9 cellular contexts compared by ENCODE assay signal in genomic region chr1:39194398-39195051, GRCh38. TPM values are rescaled to one million over a fixed set of nuclear protein-coding genes. Genes with fewer than 3 reads are reported as not detected.
DNase-seq lines count a peak whose midpoint lies in the region; ATAC-seq, FAIRE-seq and TF ChIP-seq lines count a peak whose summit lies in the region.
"Had no signal": no experiment of that assay in that cellular context is flagged by ENCODE, and none has a peak within 500 bp of the region (broad histone marks: within the 10 kb centered on the region; RNA-seq: fewer than 3 reads in every experiment).

No MANE protein-coding gene starts in this region.

- DNase-seq in stimulated activated naive CD8-positive, alpha-beta T cell treated with anti-CD3 and anti-CD28 coated beads, Interleukin-15, Interleukin-2, amounts not matched to agents 100 U/mL and 50 U/mL, for 24 hours: no peak
- DNase-seq in mammary epithelial cell: no peak
- DNase-seq in naive thymus-derived CD8-positive, alpha-beta T cell: no peak
- no peak for DNase-seq in aorta
- no peak for DNase-seq in HTR-8/SVneo (ENCODE audit: insufficient read length, low spot score)
- no peak for DNase-seq in HEK293T (ENCODE audit: extremely low spot score)
- DNase-seq: retina had no signal

- H3K36me3 Mint-ChIP-seq in stimulated activated naive CD8-positive, alpha-beta T cell treated with anti-CD3 and anti-CD28 coated beads, Interleukin-15, Interleukin-2, amounts not matched to agents 100 ng/mL and 50 ng/mL, for 24 hours (ENCODE audit: low read depth): no peaks in the 10 kb centered on the region
- no peaks in the 10 kb centered on the region for H3K36me3 Mint-ChIP-seq in naive thymus-derived CD8-positive, alpha-beta T cell

- no peaks in the 10 kb centered on the region for H3K27me3 Mint-ChIP-seq in stimulated activated naive CD8-positive, alpha-beta T cell treated with anti-CD3 and anti-CD28 coated beads, Interleukin-15, Interleukin-2, amounts not matched to agents 100 ng/mL and 50 ng/mL, for 24 hours
- H3K27me3 Mint-ChIP-seq in naive thymus-derived CD8-positive, alpha-beta T cell: no peaks in the 10 kb centered on the region

- POLR2A ChIA-PET in naive thymus-derived CD8-positive, alpha-beta T cell (lab: Charles Lee): interaction anchor here (0.7 to 5.3 kb wide), 5 partner anchors 11 to 74 kb away, joined by 3 to 58 read pairs (median 35); partner anchors contain the start of gene MACF1
- POLR2A ChIA-PET in HEK293T (lab: Yijun Ruan, JAX): no interaction called here

- FAIRE-seq in HTR-8/SVneo (lab: Jason Lieb, UNC): no peak

- H3K27me3 ChIP-seq in mammary epithelial cell (ENCODE audit: insufficient read depth, low read length): no peaks in the 10 kb centered on the region
- no peaks in the 10 kb centered on the region for H3K27me3 ChIP-seq in aorta (ENCODE audit: control insufficient read depth in 1 of 2, insufficient read depth in 2 of 2, low read length in 1 of 2)

- H3K79me2 ChIP-seq in mammary epithelial cell (ENCODE audit: insufficient read depth, low read length): peaks cover 87% of the 10 kb centered on the region

- ATAC-seq in stimulated activated naive CD8-positive, alpha-beta T cell treated with anti-CD3 and anti-CD28 coated beads, Interleukin-15, Interleukin-2, amounts not matched to agents 100 U/mL and 50 U/mL, for 24 hours: no peak
- no peak for ATAC-seq in naive thymus-derived CD8-positive, alpha-beta T cell
- ATAC-seq in aorta (ENCODE audit: low FRiP score) (no peak), GM21390 (IDR thresholded peaks at IDR 0.05; ENCODE audit: unreplicated experiment) (no peak)

- no peak overlapping the region for H3K4me3 ChIP-seq in mammary epithelial cell (replicated peaks in 1 of 3; ENCODE audit: insufficient read depth in 1 of 3, low read depth in 2 of 3, low read length in 3 of 3)
- no peak overlapping the region for H3K4me3 ChIP-seq in aorta (ENCODE audit: low read length in 2 of 2)

- peak overlapping the region; percentile 69 for H3K27ac ChIP-seq in mammary epithelial cell (ENCODE audit: insufficient read depth, low read depth, low read length)
- peak overlapping the region; percentile 53 to 85 for H3K27ac ChIP-seq in aorta (ENCODE audit: low read depth in 1 of 2, low read length in 2 of 2)

- dilution Hi-C loops in mammary epithelial cell (cut with HindIII; ENCODE audit: low sequenced_read_pairs): loop anchor here (5.0 kb wide), 2 partner anchors 37 to 97 kb away; no protein-coding TSS in a partner anchor

- peaks cover 66% of the 10 kb centered on the region for H3K4me1 ChIP-seq in mammary epithelial cell (ENCODE audit: insufficient read depth, low read length)
- peaks cover 2 to 11% of the 10 kb centered on the region in 2 donors for H3K4me1 ChIP-seq in aorta (ENCODE audit: control insufficient read depth in 1 of 2, insufficient read depth in 2 of 2, low read length in 2 of 2)

- H3K36me3 ChIP-seq in mammary epithelial cell (ENCODE audit: insufficient read depth, low read length): no peaks in the 10 kb centered on the region
- no peaks in the 10 kb centered on the region for H3K36me3 ChIP-seq in aorta (ENCODE audit: control insufficient read depth in 1 of 2, insufficient read depth in 2 of 2, low read length in 1 of 2)

- H3K9me3 Mint-ChIP-seq in stimulated activated naive CD8-positive, alpha-beta T cell treated with anti-CD3 and anti-CD28 coated beads, Interleukin-15, Interleukin-2, amounts not matched to agents 100 ng/mL and 50 ng/mL, for 24 hours: no peaks in the 10 kb centered on the region
- no peaks in the 10 kb centered on the region for H3K9me3 Mint-ChIP-seq in naive thymus-derived CD8-positive, alpha-beta T cell

- 93% methylated on average over 5 of the region's 8 CpGs for WGBS in mammary epithelial cell (ENCODE audit: low coverage, missing lambda C conversion rate)
- WGBS in aorta, 2 donors: 69 to 72% methylated on average over 8 of the region's 8 CpGs

- no peak for TF ChIP-seq CTCF in mammary epithelial cell (conservative IDR thresholded peaks at IDR 0.05 in 1 of 2, IDR thresholded peaks at IDR 0.05 in 1 of 2; ENCODE audit: extremely low read depth in 1 of 2, insufficient read depth in 1 of 2, low read depth in 1 of 2, low read length in 2 of 2)

- H3K27ac Mint-ChIP-seq in stimulated activated naive CD8-positive, alpha-beta T cell treated with anti-CD3 and anti-CD28 coated beads, Interleukin-15, Interleukin-2, amounts not matched to agents 100 ng/mL and 50 ng/mL, for 24 hours: peak overlapping the region; percentile 96
- peak overlapping the region; percentile 85 to 98 (median 94) for H3K27ac Mint-ChIP-seq in naive thymus-derived CD8-positive, alpha-beta T cell

- peak overlapping the region; percentile 19 for H3K4me3 Mint-ChIP-seq in stimulated activated naive CD8-positive, alpha-beta T cell treated with anti-CD3 and anti-CD28 coated beads, Interleukin-15, Interleukin-2, amounts not matched to agents 100 ng/mL and 50 ng/mL, for 24 hours
- peak overlapping the region in 8 of 10 donors; percentile 33 to 83 (median 64) for H3K4me3 Mint-ChIP-seq in naive thymus-derived CD8-positive, alpha-beta T cell

- peaks cover 87% of the 10 kb centered on the region for H3K4me1 Mint-ChIP-seq in stimulated activated naive CD8-positive, alpha-beta T cell treated with anti-CD3 and anti-CD28 coated beads, Interleukin-15, Interleukin-2, amounts not matched to agents 100 ng/mL and 50 ng/mL, for 24 hours (ENCODE audit: low read depth)
- H3K4me1 Mint-ChIP-seq in naive thymus-derived CD8-positive, alpha-beta T cell: peaks cover 30 to 84% (median 73%) of the 10 kb centered on the region in 4 donors

- H4K20me1 ChIP-seq in mammary epithelial cell (ENCODE audit: insufficient read depth, low read length): no peaks in the 10 kb centered on the region

- no peak overlapping the region for H2AFZ ChIP-seq in mammary epithelial cell (ENCODE audit: low read depth, low read length)

- intact Hi-C loops in mammary epithelial cell (cut with micrococcal nuclease): loop anchor here (10.0 kb wide), 2 partner anchors 200 to 460 kb away; no protein-coding TSS in a partner anchor
- intact Hi-C loops in aorta (cut with DNase I): loop anchor here in 1 of 2 donors (5.0 kb wide), 1 partner anchor 87 kb away; no protein-coding TSS in a partner anchor

- H3K9ac ChIP-seq in mammary epithelial cell (ENCODE audit: insufficient read depth, low read length): no peak overlapping the region

- no peak overlapping the region for H3K4me2 ChIP-seq in mammary epithelial cell (ENCODE audit: insufficient read depth, low read depth, low read length)

- BruUV-seq in mammary epithelial cell (replicated peaks; lab: Mats Ljungman, UMichigan): no TSS peak

- CTCF ChIA-PET in mammary epithelial cell (lab: Charles Lee; ENCODE audit: low non-redundant PET) (no interaction called here), HEK293T (lab: Yijun Ruan, JAX) (interaction anchor here (0.7 to 4.4 kb wide), 4 partner anchors 64 to 497 kb away, joined by 5 to 51 read pairs (median 7); no protein-coding TSS in a partner anchor)

- in situ Hi-C loops in mammary epithelial cell (cut with MboI; ENCODE audit: low sequenced_read_pairs in 2 of 2): no loop called here

- no peaks in the 10 kb centered on the region for H3K9me3 ChIP-seq in mammary epithelial cell (replicated peaks; ENCODE audit: insufficient read depth, low read length)
- no peaks in the 10 kb centered on the region for H3K9me3 ChIP-seq in aorta (ENCODE audit: control insufficient read depth, low read length)

TF ChIP-seq in HEK293T, 16 proteins besides CTCF, POLR2A, EP300 and RAD21:
- TF ChIP-seq CTBP1 (IDR thresholded peaks at IDR 0.05; ENCODE audit: borderline replicate concordance): no peak
- no peak for TF ChIP-seq BHLHE40 (IDR thresholded peaks at IDR 0.05; ENCODE audit: borderline replicate concordance)
- TF ChIP-seq FOXM1 (IDR thresholded peaks at IDR 0.05; ENCODE audit: borderline replicate concordance): no peak
- no peak for TF ChIP-seq LEF1 (IDR thresholded peaks at IDR 0.05; ENCODE audit: borderline replicate concordance)
- no peak for TF ChIP-seq ELF4 (IDR thresholded peaks at IDR 0.05)
- no peak for TF ChIP-seq HDGF (IDR thresholded peaks at IDR 0.05; ENCODE audit: borderline replicate concordance)
- no peak for TF ChIP-seq FOXK2 (IDR thresholded peaks at IDR 0.05)
- TF ChIP-seq L3MBTL2 (conservative IDR thresholded peaks at IDR 0.05): no peak
- no peak for TF ChIP-seq SP1 (IDR thresholded peaks at IDR 0.05)
- no peak for TF ChIP-seq FOXA1 (IDR thresholded peaks at IDR 0.05)
- no peak for TF ChIP-seq ZNF384 (IDR thresholded peaks at IDR 0.05)

RNA-seq across cellular contexts. Expression of gene MACF1, which starts 10.0 kb away (rescaled TPM):
- total RNA-seq in mammary epithelial cell (100 to 1,000 TPM; 304 to 440 TPM), aorta (100 to 1,000 TPM; 613 to 785 TPM)
- polyA plus RNA-seq in mammary epithelial cell (46.4 TPM), aorta (100 to 1,000 TPM in 1 of 2 donors, 10 to 100 TPM in 1; 38.9 to 159 TPM)
- 258 TPM for polyA minus RNA-seq in mammary epithelial cell
- 100 to 1,000 TPM; 215 to 222 TPM for total RNA-seq in naive thymus-derived CD8-positive, alpha-beta T cell
- 10 to 100 TPM; 13.4 to 60.8 (median 14.7) TPM for polyA plus RNA-seq in naive thymus-derived CD8-positive, alpha-beta T cell
